In genomic region chr1:78047131-78047530, GRCh38 we compare ENCODE assay signal across 11 cellular contexts. TPM values are rescaled to one million over a fixed set of nuclear protein-coding genes. Genes with fewer than 3 reads are reported as not detected.
DNase-seq lines count a peak whose midpoint lies in the region; ATAC-seq and TF ChIP-seq lines count a peak whose summit lies in the region.
"Had no signal": no experiment of that assay in that cellular context is flagged by ENCODE, and none has a peak within 500 bp of the region (broad histone marks: within the 10 kb centered on the region; RNA-seq: fewer than 3 reads in every experiment).

No MANE protein-coding gene starts in this region.

- TF ChIP-seq CTCF in progenitor cell of endocrine pancreas (IDR thresholded peaks at IDR 0.05; ENCODE audit: unreplicated experiment) = no peak

- H3K36me3 ChIP-seq in HUES64 (ENCODE audit: insufficient read depth, low read length) = no peaks in the 10 kb centered on the region

- no peak overlapping the region for H3K9ac ChIP-seq in HUES64 (ENCODE audit: low read depth, low read length)

- peak; percentile 88 for DNase-seq in DMS 273 (lab: John Stamatoyannopoulos, UW; ENCODE audit: unreplicated experiment)
- no peak for DNase-seq in left cardiac atrium
- DNase-seq in progenitor cell of endocrine pancreas (ENCODE audit: low spot score, unreplicated experiment) = no peak
- no peak for DNase-seq in COR-L47 (lab: John Stamatoyannopoulos, UW)
- DNase-seq in NCI-H128 (lab: John Stamatoyannopoulos, UW; ENCODE audit: unreplicated experiment) = no peak
- DNase-seq: NCI-H1694; OCI-M1; stimulated activated naive CD8-positive, alpha-beta T cell treated with anti-CD3 and anti-CD28 coated beads, Interleukin-15, Interleukin-2, amounts not matched to agents 100 U/mL and 50 U/mL, for 24 hours had no signal

- H3K27ac ChIP-seq in HUES64 (ENCODE audit: low read depth, low read length) = no peak overlapping the region

- peak overlapping the region; percentile 81 for H3K27ac Mint-ChIP-seq in progenitor cell of endocrine pancreas
- H3K27ac Mint-ChIP-seq: activated T-helper 1 cell treated with anti-CD3 and anti-CD28 coated beads, Interleukin-12 subunit alpha, Interleukin-12 subunit beta, Interleukin-2, Interleukin-4 antibody, amounts not matched to agents 30 ng/mL and 10 ng/mL and 1 ng/mL, durations not matched to agents 14 hours and 24 hours and 36 hours had no signal

- H3K9me3 Mint-ChIP-seq in progenitor cell of endocrine pancreas (ENCODE audit: low read depth) = no peaks in the 10 kb centered on the region
- H3K9me3 Mint-ChIP-seq: activated T-helper 1 cell treated with anti-CD3 and anti-CD28 coated beads, Interleukin-12 subunit alpha, Interleukin-12 subunit beta, Interleukin-2, Interleukin-4 antibody, amounts not matched to agents 30 ng/mL and 10 ng/mL and 1 ng/mL, durations not matched to agents 14 hours and 24 hours and 36 hours had no signal

- peaks cover 18% of the 10 kb centered on the region for H3K27me3 Mint-ChIP-seq in progenitor cell of endocrine pancreas

- 73% methylated on average over 4 of the region's 5 CpGs for WGBS in HUES64

- H3K36me3 Mint-ChIP-seq in progenitor cell of endocrine pancreas (ENCODE audit: insufficient read depth) = no peaks in the 10 kb centered on the region

- intact Hi-C loops in left cardiac atrium (cut with DNase I) = loop anchor here in 1 of 2 donors (5.0 kb wide), 2 partner anchors 55 to 70 kb away; partner anchors contain the start of gene FUBP1

- H3K4me1 Mint-ChIP-seq in progenitor cell of endocrine pancreas (ENCODE audit: low read depth) = peaks cover 17% of the 10 kb centered on the region

- ATAC-seq in left cardiac atrium = peak; percentile 31 to 44
- ATAC-seq in activated CD4-positive, CD25-positive, alpha-beta regulatory T cell treated with anti-CD3 and anti-CD28 coated beads, Interleukin-2, amount 50 U/mL, for 24 hours = no peak

- peak overlapping the region; percentile 89 for H3K4me3 Mint-ChIP-seq in progenitor cell of endocrine pancreas (ENCODE audit: low read depth)

- peaks cover 15% of the 10 kb centered on the region; the same call in 1 of the 2 replicates for H3K4me1 ChIP-seq in HUES64 (ENCODE audit: insufficient read depth, low read length)

- peak overlapping the region; percentile 55; the same call in 1 of the 2 replicates for H3K4me3 ChIP-seq in HUES64 (ENCODE audit: low read length)

- H3K9me3 ChIP-seq in HUES64 (ENCODE audit: insufficient read depth, low read depth, low read length) = no peaks in the 10 kb centered on the region

- H3K27me3 ChIP-seq in HUES64 (ENCODE audit: insufficient read depth, low read length) = peaks cover 54% of the 10 kb centered on the region

RNA-seq across cellular contexts. Expression of gene GIPC2, which starts 1.4 kb away (rescaled TPM):
- polyA plus RNA-seq in HUES64 (2013, experiment 1 of 2) = 0.25 TPM
- 0.38 TPM for polyA plus RNA-seq in HUES64 (2013, experiment 2 of 2)
- 1 to 10 TPM; 1.9 to 3.1 TPM for total RNA-seq in left cardiac atrium
- 3.0 and 4.2 TPM in 2 replicates for total RNA-seq in progenitor cell of endocrine pancreas

RNA-seq across cellular contexts. Expression of gene DNAJB4, which starts 42.4 kb away (rescaled TPM):
- polyA plus RNA-seq in HUES64 (2013, experiment 1 of 2) = 11.4 TPM
- polyA plus RNA-seq in HUES64 (2013, experiment 2 of 2) = 13.6 TPM
- total RNA-seq in left cardiac atrium = 100 to 1,000 TPM in 1 of 2 donors, 10 to 100 TPM in 1; 78.6 to 105 TPM
- total RNA-seq in progenitor cell of endocrine pancreas = 27.2 and 30.1 TPM in 2 replicates

Comparison
In these comparisons a context has a peak if more than half of its experiments do, and no peak if none do; other contexts are left out.
1. ATAC-seq: peak in left cardiac atrium (2 of 2); none in activated CD4-positive, CD25-positive, alpha-beta regulatory T cell treated with anti-CD3 and anti-CD28 coated beads, Interleukin-2, amount 50 U/mL, for 24 hours (0 of 2).